ENCODE assay signal across 9 cellular contexts in the genomic region with DNA sequence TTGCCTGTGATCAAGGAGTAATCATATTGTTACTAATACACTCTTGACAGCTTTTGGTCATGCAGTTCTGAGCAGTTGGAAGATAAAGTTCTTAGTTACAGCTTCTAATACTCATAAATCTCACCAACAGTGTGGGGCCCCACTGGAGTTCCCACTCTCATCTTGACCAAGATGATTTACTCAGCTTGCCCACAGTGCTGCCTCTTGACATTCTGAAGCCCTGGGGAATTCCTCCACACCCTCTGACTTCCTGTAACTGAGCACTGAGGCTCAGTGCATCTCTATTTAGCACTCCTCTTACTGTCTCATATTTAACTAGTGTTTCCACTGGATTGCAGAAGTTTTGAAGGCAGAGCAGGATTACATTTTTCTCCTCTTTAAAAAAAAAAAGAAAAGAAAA. TPM values are rescaled to one million over a fixed set of nuclear protein-coding genes. Genes with fewer than 3 reads are reported as not detected.
DNase-seq lines count a peak whose midpoint lies in the region; ATAC-seq and TF ChIP-seq lines count a peak whose summit lies in the region.
"Had no signal": no experiment of that assay in that cellular context is flagged by ENCODE, and none has a peak within 500 bp of the region (broad histone marks: within the 10 kb centered on the region; RNA-seq: fewer than 3 reads in every experiment).

No MANE protein-coding gene starts in this region.

- peaks cover 25 to 34% of the 10 kb centered on the region in 2 donors for H3K36me3 Mint-ChIP-seq in activated naive CD4-positive, alpha-beta T cell treated with anti-CD3 and anti-CD28 coated beads, Interleukin-2, amount 50 U/mL, for 72 hours

- peak in 2 of 5 donors; percentile 52 to 54 for DNase-seq in heart left ventricle
- no peak for DNase-seq in left ventricle myocardium superior
- peak; percentile 56 to 82 for DNase-seq in activated naive CD4-positive, alpha-beta T cell treated with anti-CD3 and anti-CD28 coated beads, Interleukin-2, amount 50 U/mL, for 72 hours (ENCODE audit: low spot score in 2 of 2)
- DNase-seq in lung microvascular endothelial cell (ENCODE audit: low read depth in 2 of 2): peak; percentile 23 to 79
- peak in 5 of 6 experiments; percentile 10 to 50 (median 20) for DNase-seq in stimulated activated naive CD4-positive, alpha-beta T cell (lab: John Stamatoyannopoulos, UW)
- DNase-seq in NCI-H2081 treated with DMSO at 0.1 percent for 48 hours (lab: John Stamatoyannopoulos, UW): no peak

- H3K27me3 ChIP-seq in heart left ventricle: no peaks in the 10 kb centered on the region

- no peak overlapping the region for H3K4me3 ChIP-seq in heart left ventricle

- intact Hi-C loops in heart left ventricle (cut with DNase I): loop anchor here in 1 of 10 donors (5.0 kb wide), 2 partner anchors 39 to 71 kb away; a partner anchor contains a TSS
- intact Hi-C loops in left ventricle myocardium superior (cut with micrococcal nuclease): no loop called here

- peaks cover 19 to 81% (median 62%) of the 10 kb centered on the region in 12 donors for H3K4me1 ChIP-seq in heart left ventricle

- peak overlapping the region; percentile 99 for H3K27ac Mint-ChIP-seq in activated naive CD4-positive, alpha-beta T cell treated with anti-CD3 and anti-CD28 coated beads, Interleukin-2, amount 50 U/mL, for 72 hours

- H3K9me3 ChIP-seq in heart left ventricle: no peaks in the 10 kb centered on the region

- H3K27ac ChIP-seq in heart left ventricle: peak overlapping the region in 10 of 12 donors; percentile 14 to 99 (median 94)

- TF ChIP-seq CTCF in heart left ventricle (IDR thresholded peaks at IDR 0.05): no peak

- H3K36me3 ChIP-seq in heart left ventricle: no peaks in the 10 kb centered on the region

- H3K9me3 Mint-ChIP-seq in activated naive CD4-positive, alpha-beta T cell treated with anti-CD3 and anti-CD28 coated beads, Interleukin-2, amount 50 U/mL, for 72 hours: no peaks in the 10 kb centered on the region

- TF ChIP-seq POLR2A in heart left ventricle (IDR thresholded peaks at IDR 0.05) (no peak), Raji (IDR thresholded peaks at IDR 0.05; ENCODE audit: insufficient read depth, low read depth, low read length) (0 out of 2 replicates have a peak, but pooled peaks have one; percentile 25)

- ATAC-seq in heart left ventricle: peak in 1 of 4 donors; percentile 10
- ATAC-seq in left ventricle myocardium superior: no peak
- peak; percentile 51 for ATAC-seq in HG03045 (IDR thresholded peaks at IDR 0.05; ENCODE audit: unreplicated experiment)
- peak; percentile 72 to 73 for ATAC-seq in activated naive CD4-positive, alpha-beta T cell treated with anti-CD3 and anti-CD28 coated beads, Interleukin-2, amount 50 U/mL, for 72 hours

RNA-seq across cellular contexts. Expression of a gene that starts 1.9 kb away (rescaled TPM):
- total RNA-seq in heart left ventricle (100 to 1,000 TPM; 164 to 231 (median 197) TPM), left ventricle myocardium superior (214 TPM), lung microvascular endothelial cell (68.1 and 75.2 TPM in 2 replicates)
- polyA plus RNA-seq in heart left ventricle: 100 to 1,000 TPM; 245 to 256 TPM
- 100 to 1,000 TPM in 1 of 2 donors, 10 to 100 TPM in 1; 73.5 to 108 TPM for total RNA-seq in activated naive CD4-positive, alpha-beta T cell treated with anti-CD3 and anti-CD28 coated beads, Interleukin-2, amount 50 U/mL, for 72 hours

RNA-seq across cellular contexts. Expression of a gene that starts 2.6 kb away (rescaled TPM):
- 100 to 1,000 TPM in 2 of 9 donors, 10 to 100 TPM in 7; 70.9 to 117 (median 79.4) TPM for total RNA-seq in heart left ventricle
- polyA plus RNA-seq in heart left ventricle: 10 to 100 TPM; 45.1 to 57.7 TPM
- 93.4 TPM for total RNA-seq in left ventricle myocardium superior
- 10 to 100 TPM; 79.6 to 89.3 TPM for total RNA-seq in activated naive CD4-positive, alpha-beta T cell treated with anti-CD3 and anti-CD28 coated beads, Interleukin-2, amount 50 U/mL, for 72 hours
- 53.2 and 55.6 TPM in 2 replicates for total RNA-seq in lung microvascular endothelial cell

RNA-seq across cellular contexts. Expression of a gene that starts 30.7 kb away (rescaled TPM):
- total RNA-seq in heart left ventricle (10 to 100 TPM; 12.6 to 23.4 (median 20.1) TPM), left ventricle myocardium superior (18.9 TPM), lung microvascular endothelial cell (17.4 and 20.4 TPM in 2 replicates)
- polyA plus RNA-seq in heart left ventricle: 10 to 100 TPM in 1 of 2 donors, 1 to 10 TPM in 1; 4.0 to 15.4 TPM
- 10 to 100 TPM; 43.2 to 44.3 TPM for total RNA-seq in activated naive CD4-positive, alpha-beta T cell treated with anti-CD3 and anti-CD28 coated beads, Interleukin-2, amount 50 U/mL, for 72 hours

RNA-seq across cellular contexts. Expression of a gene that starts 39.6 kb away (rescaled TPM):
- total RNA-seq in heart left ventricle: 100 to 1,000 TPM in 8 of 9 donors, 10 to 100 TPM in 1; 95.9 to 233 (median 159) TPM
- 10 to 100 TPM; 38.6 to 99.8 TPM for polyA plus RNA-seq in heart left ventricle
- 162 TPM for total RNA-seq in left ventricle myocardium superior
- total RNA-seq in activated naive CD4-positive, alpha-beta T cell treated with anti-CD3 and anti-CD28 coated beads, Interleukin-2, amount 50 U/mL, for 72 hours: not detected
- not detected in 2 replicates for total RNA-seq in lung microvascular endothelial cell
- total RNA-seq: mononuclear cell had no signal

Comparison
In these comparisons a context has a peak if more than half of its experiments do, and no peak if none do; other contexts are left out.
1. DNase-seq: peak in activated naive CD4-positive, alpha-beta T cell treated with anti-CD3 and anti-CD28 coated beads, Interleukin-2, amount 50 U/mL, for 72 hours (2 of 2), lung microvascular endothelial cell (2 of 2) and stimulated activated naive CD4-positive, alpha-beta T cell (5 of 6); none in left ventricle myocardium superior (single experiment) and NCI-H2081 treated with DMSO at 0.1 percent for 48 hours (single experiment).